In the genomic region with DNA sequence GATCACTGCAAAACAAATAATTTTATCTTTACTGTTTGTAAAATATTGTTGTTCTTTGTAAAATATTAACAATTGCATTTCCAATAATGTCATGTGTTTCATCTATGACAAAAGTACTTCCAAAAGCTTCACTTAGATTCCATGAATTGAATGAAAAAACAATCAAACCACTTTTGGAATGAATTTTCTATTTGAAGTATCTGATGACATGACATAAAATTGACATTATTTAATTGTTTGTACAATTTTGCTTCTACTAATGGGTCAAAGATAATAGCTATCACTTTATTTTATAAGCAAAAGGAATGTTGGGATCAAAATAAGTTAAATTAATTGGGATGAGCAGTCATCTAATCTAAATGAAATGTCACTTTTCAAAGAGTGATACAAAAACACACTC, we compare ENCODE assay signal across 7 cellular contexts.
"Had no signal": no experiment of that assay in that cellular context is flagged by ENCODE, and none has a peak within 500 bp of the region (broad histone marks: within the 10 kb centered on the region; RNA-seq: fewer than 3 reads in every experiment).

No MANE protein-coding gene starts in this region.

- H3K4me2 ChIP-seq: GM23338 had no signal

- DNase-seq: H9, HCEC 1CT, KBM-7 had no signal

- H2AFZ ChIP-seq: GM23338 had no signal

- H3K4me3 ChIP-seq: GM23338 had no signal

- ATAC-seq: GM23338 had no signal

- FAIRE-seq: H1, H54, HTR-8/SVneo had no signal
